ENCODE assay signal across 9 cellular contexts in genomic region chr20:34817072-34817471, GRCh38.
"Had no signal": no experiment of that assay in that cellular context is flagged by ENCODE, and none has a peak within 500 bp of the region (broad histone marks: within the 10 kb centered on the region; RNA-seq: fewer than 3 reads in every experiment).

No MANE protein-coding gene starts in this region.

- FAIRE-seq: HTR-8/SVneo, K562 had no signal

- H2AFZ ChIP-seq: GM23248 had no signal

- DNase-seq: GM23248, GOT3, H7, HFFc6, IMR-90 had no signal

- H3K27ac ChIP-seq: GM23248 had no signal

- H3K4me3 ChIP-seq: GM23248, HAP-1, K562 had no signal

- H3K9ac ChIP-seq: GM23248 had no signal

- ATAC-seq: HCT116 had no signal

- H3K9me3 ChIP-seq: HAP-1 had no signal

- H3K36me3 ChIP-seq: HAP-1 had no signal
